Comparison of ENCODE assay signal across 26 cellular contexts in genomic region chr16:81964808-81965207, GRCh38. TPM values are rescaled to one million over a fixed set of nuclear protein-coding genes. Genes with fewer than 3 reads are reported as not detected.
DNase-seq lines count a peak whose midpoint lies in the region; ATAC-seq, FAIRE-seq and TF ChIP-seq lines count a peak whose summit lies in the region.
"Had no signal": no experiment of that assay in that cellular context is flagged by ENCODE, and none has a peak within 500 bp of the region (broad histone marks: within the 10 kb centered on the region; RNA-seq: fewer than 3 reads in every experiment).

No MANE protein-coding gene starts in this region.

- no peak overlapping the region for H3K27ac ChIP-seq in OCI-LY1 (ENCODE audit: low read depth, low read length, poor library complexity, severe bottlenecking)
- H3K27ac ChIP-seq in transverse colon: no peak overlapping the region
- no peak overlapping the region for H3K27ac ChIP-seq in mesenchymal stem cell (ENCODE audit: low read length, poor library complexity, severe bottlenecking)
- H3K27ac ChIP-seq: GM23248, HL-60 had no signal

- peaks cover 12% of the 10 kb centered on the region; the same call in 1 of the 2 replicates for H3F3A ChIP-seq in OCI-LY1 (ENCODE audit: insufficient read depth, low read length)

- no peak for TF ChIP-seq CTCF in OCI-LY1 (IDR thresholded peaks at IDR 0.05; ENCODE audit: low read length)
- no peak for TF ChIP-seq CTCF in transverse colon (IDR thresholded peaks at IDR 0.05)

- no peak for TF ChIP-seq POLR2A in transverse colon (IDR thresholded peaks at IDR 0.05)

- H3K4me1 ChIP-seq in OCI-LY1 (ENCODE audit: insufficient read depth, low read length, severe bottlenecking): peaks cover 6% of the 10 kb centered on the region
- no peaks in the 10 kb centered on the region for H3K4me1 ChIP-seq in transverse colon
- no peaks in the 10 kb centered on the region for H3K4me1 ChIP-seq in mesenchymal stem cell (ENCODE audit: control insufficient read depth, insufficient read depth, low read depth, low read length)
- H3K4me1 ChIP-seq: BE2C, HAP-1 had no signal

- H3K4me3 Mint-ChIP-seq in memory B cell: peak overlapping the region; percentile 72
- H3K4me3 Mint-ChIP-seq: CD4-positive, CD25-positive, alpha-beta regulatory T cell; CD8-positive, alpha-beta memory T cell had no signal

- H3K79me1 ChIP-seq in mesenchymal stem cell (replicated peaks; ENCODE audit: low read length, poor library complexity, severe bottlenecking): no peaks in the 10 kb centered on the region

- no peak overlapping the region for H4K8ac ChIP-seq in mesenchymal stem cell (ENCODE audit: low read length)

- H3K27ac Mint-ChIP-seq in memory B cell: peak overlapping the region; percentile 70
- H3K27ac Mint-ChIP-seq: CD4-positive, CD25-positive, alpha-beta regulatory T cell; CD8-positive, alpha-beta memory T cell had no signal

- no peak for TF ChIP-seq EP300 in transverse colon (IDR thresholded peaks at IDR 0.05; ENCODE audit: low read depth)

- H3K9me2 ChIP-seq in OCI-LY1 (ENCODE audit: low read depth, low read length): no peaks in the 10 kb centered on the region

- peak overlapping the region; percentile 39 for H3K4me2 ChIP-seq in OCI-LY1 (ENCODE audit: low read length)
- H3K4me2 ChIP-seq in mesenchymal stem cell (ENCODE audit: low read length, poor library complexity, severe bottlenecking): no peak overlapping the region

- no peak overlapping the region for H3K14ac ChIP-seq in mesenchymal stem cell (ENCODE audit: low read length in 2 of 2)

- H3K36me3 ChIP-seq in OCI-LY1 (ENCODE audit: insufficient read depth, low read length): peaks cover 14% of the 10 kb centered on the region
- H3K36me3 ChIP-seq in transverse colon: no peaks in the 10 kb centered on the region
- H3K36me3 ChIP-seq in mesenchymal stem cell (ENCODE audit: control insufficient read depth in 1 of 2, insufficient read depth in 2 of 2, low read depth in 1 of 2, low read length in 2 of 2): no peaks in the 10 kb centered on the region
- H3K36me3 ChIP-seq: BE2C, HAP-1 had no signal

- H2AK5ac ChIP-seq in mesenchymal stem cell (ENCODE audit: low read length, severe bottlenecking): no peak overlapping the region

- no peaks in the 10 kb centered on the region for H3K79me2 ChIP-seq in OCI-LY1 (ENCODE audit: insufficient read depth, low read length)

- no peaks in the 10 kb centered on the region for H4K20me1 ChIP-seq in OCI-LY1 (ENCODE audit: insufficient read depth, low read length)

- DNase-seq in GM18507 (ENCODE audit: extremely low spot score, insufficient read length, low read depth) (no peak), memory B cell (ENCODE audit: low spot score in 2 of 2) (no peak), transverse colon (no peak), mesenchymal stem cell (no peak)
- DNase-seq: ACHN; BE2C; C1 segment of cervical spinal cord; CD4-positive, CD25-positive, alpha-beta regulatory T cell; CD8-positive, alpha-beta memory T cell; COR-L47; DMS 273 treated with DMSO at 0.1 percent for 48 hours; DMS53; DND-41; EL; GM23248; IMR-90; Kasumi-1; KBM-7 had no signal

- no peak overlapping the region for H4K91ac ChIP-seq in mesenchymal stem cell (ENCODE audit: low read length)

- H3K9me3 ChIP-seq in OCI-LY1 (ENCODE audit: low read length) (no peaks in the 10 kb centered on the region), transverse colon (no peaks in the 10 kb centered on the region), mesenchymal stem cell (ENCODE audit: control insufficient read depth, low read length) (no peaks in the 10 kb centered on the region)
- H3K9me3 ChIP-seq: BE2C, HAP-1 had no signal

- no peak overlapping the region for H2BK120ac ChIP-seq in mesenchymal stem cell (ENCODE audit: low read depth, low read length)

- no peak overlapping the region for H2BK12ac ChIP-seq in mesenchymal stem cell (ENCODE audit: low read length in 2 of 2)

- peaks cover 19% of the 10 kb centered on the region for H3K4me1 Mint-ChIP-seq in memory B cell
- H3K4me1 Mint-ChIP-seq: CD4-positive, CD25-positive, alpha-beta regulatory T cell; CD8-positive, alpha-beta memory T cell had no signal

- no peak overlapping the region for H2AFZ ChIP-seq in OCI-LY1 (ENCODE audit: low read length)
- H2AFZ ChIP-seq in mesenchymal stem cell (ENCODE audit: low read depth, low read length): no peak overlapping the region
- H2AFZ ChIP-seq: GM23248 had no signal

- no peak overlapping the region for H3K4ac ChIP-seq in mesenchymal stem cell (ENCODE audit: low read depth in 1 of 2, low read length in 2 of 2)

- no peak overlapping the region for H3K18ac ChIP-seq in mesenchymal stem cell (ENCODE audit: low read depth in 1 of 2, low read length in 2 of 2)

- H3K27me3 ChIP-seq in OCI-LY1 (ENCODE audit: insufficient read depth, low read length): no peaks in the 10 kb centered on the region
- H3K27me3 ChIP-seq in transverse colon: no peaks in the 10 kb centered on the region
- no peaks in the 10 kb centered on the region for H3K27me3 ChIP-seq in mesenchymal stem cell (ENCODE audit: control insufficient read depth in 1 of 2, insufficient read depth in 1 of 2, low read length in 2 of 2)
- H3K27me3 ChIP-seq: BE2C had no signal

- H3K23ac ChIP-seq in mesenchymal stem cell (ENCODE audit: low read length in 2 of 2): no peak overlapping the region

- ATAC-seq in memory B cell (ENCODE audit: low read depth) (no peak), GM18873 (IDR thresholded peaks at IDR 0.05; ENCODE audit: low FRiP score, unreplicated experiment) (no peak), GM21717 (IDR thresholded peaks at IDR 0.05; ENCODE audit: unreplicated experiment) (no peak)

- in situ Hi-C loops in transverse colon (cut with MboI; ENCODE audit: low pct_ligation_motif_present in 1 of 4, low pct_unique_long_range_greater_than_20kb in 1 of 4, low sequenced_read_pairs in 3 of 4): no loop called here

- H3K9ac ChIP-seq in OCI-LY1 (ENCODE audit: low read length) (no peak overlapping the region), mesenchymal stem cell (ENCODE audit: low read length) (no peak overlapping the region)
- H3K9ac ChIP-seq: GM23248 had no signal

- H3K9me3 Mint-ChIP-seq in memory B cell: peaks cover 20% of the 10 kb centered on the region

- intact Hi-C loops in transverse colon (cut with DNase I; ENCODE audit: low total_unique reads): no loop called here

- H3K4me3 ChIP-seq in OCI-LY1 (ENCODE audit: low read depth, low read length, poor library complexity, severe bottlenecking): peak overlapping the region; percentile 34
- H3K4me3 ChIP-seq in transverse colon: no peak overlapping the region
- H3K4me3 ChIP-seq in mesenchymal stem cell (ENCODE audit: insufficient read depth in 1 of 2, low read depth in 1 of 2, low read length in 2 of 2): no peak overlapping the region
- H3K4me3 ChIP-seq: GM23248, HAP-1 had no signal

- 77 to 92% methylated on average over 5 to 6 of the region's 6 CpGs for WGBS in transverse colon (ENCODE audit: low coverage in 1 of 2), 2 donors
- 79% methylated on average over 2 of the region's 6 CpGs for WGBS in mesenchymal stem cell

- no peaks in the 10 kb centered on the region for H3K27me3 Mint-ChIP-seq in memory B cell

- no peak overlapping the region for H2BK15ac ChIP-seq in mesenchymal stem cell (ENCODE audit: low read depth, poor library complexity, severe bottlenecking)

- no peak overlapping the region for H2BK5ac ChIP-seq in mesenchymal stem cell (ENCODE audit: low read depth, low read length, poor library complexity, severe bottlenecking)

- FAIRE-seq in GM18507 (lab: Jason Lieb, UNC): peak; percentile 57
- FAIRE-seq: A204.1 had no signal

- peaks cover 3% of the 10 kb centered on the region for H3K36me3 Mint-ChIP-seq in memory B cell
- H3K36me3 Mint-ChIP-seq: CD4-positive, CD25-positive, alpha-beta regulatory T cell; CD8-positive, alpha-beta memory T cell had no signal

RNA-seq across cellular contexts. Expression of gene SDR42E1, which starts 46.5 kb away (rescaled TPM):
- total RNA-seq in transverse colon: 10 to 100 TPM in 1 of 4 donors, 1 to 10 TPM in 3; 3.4 to 12.2 (median 7.7) TPM
- not detected for polyA plus RNA-seq in mesenchymal stem cell (2013, experiment 1 of 2)
- polyA plus RNA-seq in mesenchymal stem cell (2013, experiment 2 of 2): not detected
- total RNA-seq: G401, GM23248, H4 had no signal
- polyA plus RNA-seq: GM23248 had no signal
